Comparison of ENCODE assay signal across 1 cellular context in genomic region chr16:52408197-52408845, GRCh38.
TF ChIP-seq lines count a peak whose summit lies in the region.

No MANE protein-coding gene starts in this region.

TF ChIP-seq in HepG2, 621 proteins besides CTCF, POLR2A, EP300 and RAD21 (continued from another document and continues in another):
- TF ChIP-seq ZNF142 (CRISPR knock-in tag; IDR thresholded peaks at IDR 0.05) (no peak), HOMEZ (CRISPR knock-in tag; IDR thresholded peaks at IDR 0.05; ENCODE audit: low read depth) (peak; percentile 90; the same call in 1 of the 2 replicates), CENPX (CRISPR knock-in tag; IDR thresholded peaks at IDR 0.05) (no peak), KDM6A (CRISPR knock-in tag; IDR thresholded peaks at IDR 0.05; ENCODE audit: low read depth) (peak; percentile 43; the same call in 1 of the 2 replicates), ZMYM4 (CRISPR knock-in tag; IDR thresholded peaks at IDR 0.05) (peak; percentile 97), ZNF362 (CRISPR knock-in tag; IDR thresholded peaks at IDR 0.05; ENCODE audit: borderline replicate concordance) (peak; percentile 84; the same call in 1 of the 2 replicates), GTF2F1 (IDR thresholded peaks at IDR 0.05; ENCODE audit: low read length) (no peak), MEIS2 (CRISPR knock-in tag; IDR thresholded peaks at IDR 0.05) (peak; percentile 58; the same call in 1 of the 2 replicates), MBD4 (IDR thresholded peaks at IDR 0.05; ENCODE audit: borderline replicate concordance, low read length) (peak; percentile 99), CEBPB (IDR thresholded peaks at IDR 0.05; ENCODE audit: borderline replicate concordance, low read depth, low read length) (peak; percentile 90), ZBTB46 (CRISPR knock-in tag; IDR thresholded peaks at IDR 0.05; ENCODE audit: borderline replicate concordance) (no peak), RBFOX2 (IDR thresholded peaks at IDR 0.05; ENCODE audit: low read depth, low read length) (0 out of 2 replicates have a peak, but pooled peaks have one; percentile 17), ZBTB26 (CRISPR knock-in tag; IDR thresholded peaks at IDR 0.05; ENCODE audit: borderline replicate concordance) (no peak), ZNF430 (CRISPR knock-in tag; IDR thresholded peaks at IDR 0.05) (peak; percentile 68; the same call in 1 of the 2 replicates), SOX13 (IDR thresholded peaks at IDR 0.05) (peak; percentile 93), SOX13 (CRISPR knock-in tag; conservative IDR thresholded peaks at IDR 0.05 in 1 of 2, IDR thresholded peaks at IDR 0.05 in 1 of 2) (peak in 1 of 2 experiments; percentile 97; a peak in 2 of 4 replicates), CEBPG (CRISPR knock-in tag; IDR thresholded peaks at IDR 0.05) (peak; percentile 77), ZHX2 (IDR thresholded peaks at IDR 0.05; ENCODE audit: low read depth) (peak; percentile 55; the same call in 1 of the 2 replicates), ZHX2 (CRISPR knock-in tag; IDR thresholded peaks at IDR 0.05; ENCODE audit: borderline replicate concordance) (no peak), PRDM15 (CRISPR knock-in tag; IDR thresholded peaks at IDR 0.05) (no peak), RFX3 (CRISPR knock-in tag; IDR thresholded peaks at IDR 0.05) (0 out of 2 replicates have a peak, but pooled peaks have one; percentile 21), HIC2 (CRISPR knock-in tag; IDR thresholded peaks at IDR 0.05; ENCODE audit: low read depth) (no peak), ZFP91 (CRISPR knock-in tag; IDR thresholded peaks at IDR 0.05; ENCODE audit: borderline replicate concordance) (no peak; the same call in 1 of the 2 replicates), CREB1 (IDR thresholded peaks at IDR 0.05) (peak; percentile 44; the same call in 1 of the 2 replicates), CREB1 (CRISPR knock-in tag; IDR thresholded peaks at IDR 0.05) (peak; percentile 82), NFE2L1 (CRISPR knock-in tag; IDR thresholded peaks at IDR 0.05; ENCODE audit: borderline replicate concordance) (no peak)
